11 cellular contexts compared by ENCODE assay signal in genomic region chr6:149953390-149953789, GRCh38. TPM values are rescaled to one million over a fixed set of nuclear protein-coding genes. Genes with fewer than 3 reads are reported as not detected.
DNase-seq lines count a peak whose midpoint lies in the region; ATAC-seq, FAIRE-seq and TF ChIP-seq lines count a peak whose summit lies in the region.
"Not testable (repeated sequence)": the region's sequence is repeated elsewhere in the genome, so short reads cannot be mapped to it uniquely, and the experiment has no call there.
"Had no signal": no experiment of that assay in that cellular context is flagged by ENCODE, and none has a peak within 500 bp of the region (broad histone marks: within the 10 kb centered on the region; RNA-seq: fewer than 3 reads in every experiment).

No MANE protein-coding gene starts in this region.

- not testable (repeated sequence) for H3K36me3 ChIP-seq in K562 (ENCODE audit: control insufficient read depth, insufficient read depth, low read length); endodermal cell (ENCODE audit: control insufficient read depth, insufficient read depth, low read length); right atrium auricular region

- H3K36me3 Mint-ChIP-seq in WTC11; endodermal cell (ENCODE audit: low read depth): not testable (repeated sequence)

- not testable (repeated sequence) for H3K27ac ChIP-seq in K562 (ENCODE audit: extremely low read depth, low read depth, low read length); endodermal cell (ENCODE audit: low read depth, low read length); right atrium auricular region

- not testable (repeated sequence) for H3K79me2 ChIP-seq in K562 (ENCODE audit: control insufficient read depth, insufficient read depth, low read length)

- not testable (repeated sequence) for H3K4me3 ChIP-seq in K562; endodermal cell (ENCODE audit: low read length); right atrium auricular region

- H3K4me1 Mint-ChIP-seq in WTC11, endodermal cell: not testable (repeated sequence)

- not testable (repeated sequence) for H2AFZ ChIP-seq in K562 (ENCODE audit: low read depth, low read length)

- not testable (repeated sequence) for H3K4me1 ChIP-seq in K562 (replicated peaks in 1 of 2; ENCODE audit: control insufficient read depth in 2 of 2, insufficient read depth in 2 of 2, low read length in 2 of 2); endodermal cell (ENCODE audit: control insufficient read depth, insufficient read depth, low read length); right atrium auricular region

- not testable (repeated sequence) for TF ChIP-seq POLR2A in K562 (conservative IDR thresholded peaks at IDR 0.05)

- CTCF ChIA-PET in WTC11 (lab: Charles Lee): interaction anchor here (0.8 to 1.2 kb wide), 2 partner anchors 13 to 115 kb away, joined by 3 read pairs; partner anchors contain the start of gene ULBP3
- CTCF ChIA-PET in K562 (lab: Yijun Ruan, JAX; ENCODE audit: low intra/inter-chr PET ratio): not testable (repeated sequence)

- H3K4me2 ChIP-seq in K562 (ENCODE audit: insufficient read depth, low read length): not testable (repeated sequence)

- not testable (repeated sequence) for H3K9me3 Mint-ChIP-seq in WTC11, endodermal cell

- H3K4me3 Mint-ChIP-seq in WTC11, endodermal cell: not testable (repeated sequence)

- POLR2A ChIA-PET in WTC11 (lab: Charles Lee); K562 (lab: Yijun Ruan, JAX): not testable (repeated sequence)

- peaks cover 15 to 34% of the 10 kb centered on the region in 2 experiments for H3K27me3 ChIP-seq in K562 (ENCODE audit: control insufficient read depth in 2 of 2, insufficient read depth in 2 of 2, low read length in 2 of 2)
- peaks cover 100% of the 10 kb centered on the region for H3K27me3 ChIP-seq in endodermal cell (ENCODE audit: control insufficient read depth, insufficient read depth, low read length, poor library complexity, severe bottlenecking)
- peaks cover 9 to 11% of the 10 kb centered on the region in 2 donors for H3K27me3 ChIP-seq in right atrium auricular region

- TF ChIP-seq CTCF in WTC11 (IDR thresholded peaks at IDR 0.05); K562 (IDR thresholded peaks at IDR 0.05 in 2 of 3, conservative IDR thresholded peaks at IDR 0.05 in 1 of 3; ENCODE audit: insufficient read depth in 2 of 3, low read depth in 1 of 3, low read length in 3 of 3); endodermal cell (conservative IDR thresholded peaks at IDR 0.05); right atrium auricular region (IDR thresholded peaks at IDR 0.05): not testable (repeated sequence)

- in situ Hi-C loops in K562 (cut with MboI): not testable (repeated sequence)

- intact Hi-C loops in K562 (cut with micrococcal nuclease); posterior vena cava (cut with DNase I): not testable (repeated sequence)

- not testable (repeated sequence) for H3K27ac Mint-ChIP-seq in WTC11, endodermal cell

- WGBS in K562 (ENCODE audit: insufficient coverage, low coverage, missing lambda C conversion rate): 0% methylated on average over 2 of the region's 2 CpGs
- WGBS in endodermal cell (ENCODE audit: insufficient coverage in 1 of 2, insufficient read length in 1 of 2), 2 experiments: 44 to 57% methylated on average over 2 of the region's 2 CpGs

- peaks cover 100% of the 10 kb centered on the region for H3K27me3 Mint-ChIP-seq in WTC11 (ENCODE audit: low read depth)
- peaks cover 97% of the 10 kb centered on the region for H3K27me3 Mint-ChIP-seq in endodermal cell (ENCODE audit: insufficient read depth)

- not testable (repeated sequence) for H3K9me1 ChIP-seq in K562 (ENCODE audit: control insufficient read depth, insufficient read depth, low read length)

- not testable (repeated sequence) for BruUV-seq in K562 (replicated peaks; lab: Mats Ljungman, UMichigan)

- DNase-seq in Daoy (ENCODE audit: low read depth) (peak; percentile 57), HT1080 (ENCODE audit: low read depth) (peak; percentile 15), endodermal cell (peak; percentile 42), right atrium auricular region (ENCODE audit: low spot score) (peak; percentile 18), posterior vena cava (ENCODE audit: low spot score) (peak; percentile 9)
- not testable (repeated sequence) for DNase-seq in WTC11 (ENCODE audit: low spot score); K562 (ENCODE audit: extremely low read depth in 1 of 4, low spot score in 3 of 4)

- not testable (repeated sequence) for H3K9ac ChIP-seq in K562 (ENCODE audit: insufficient read depth in 1 of 2, low read depth in 2 of 2, low read length in 2 of 2); endodermal cell (ENCODE audit: extremely low read depth, low read length, poor library complexity, severe bottlenecking)

- not testable (repeated sequence) for H3K9me3 ChIP-seq in K562 (replicated peaks; ENCODE audit: control insufficient read depth, insufficient read depth, low read depth, low read length); endodermal cell (ENCODE audit: control insufficient read depth, low read length); right atrium auricular region

- ATAC-seq in WTC11: peak; percentile 6
- peak; percentile 58 for ATAC-seq in K562

- TF ChIP-seq RAD21 in K562 (CRISPR knock-in tag; conservative IDR thresholded peaks at IDR 0.05 in 1 of 2, IDR thresholded peaks at IDR 0.05 in 1 of 2): not testable (repeated sequence)

- peak; percentile 29 for FAIRE-seq in K562 (lab: Jason Lieb, UNC)

- peak; percentile 17; the same call in 1 of the 2 replicates for TF ChIP-seq EP300 in K562 (IDR thresholded peaks at IDR 0.05; ENCODE audit: low read length)

- not testable (repeated sequence) for H4K20me1 ChIP-seq in K562 (replicated peaks; ENCODE audit: control insufficient read depth, insufficient read depth, low read length)

RNA-seq across cellular contexts. Expression of gene ULBP1, which starts 10.4 kb away (rescaled TPM):
- 1.2 and 1.6 TPM in 2 replicates for total RNA-seq in Daoy (2014; rRNA removed; shearing (Covaris generic))
- not detected in 2 replicates for total RNA-seq in HT1080 (2014; rRNA removed; shearing (Covaris generic))
- polyA plus RNA-seq in HT1080 (2015; cell fraction: cytosol; rRNA removed): 0.05 TPM in 1 of 2 replicates, not detected in the other
- not detected in 2 replicates for polyA plus RNA-seq in HT1080 (2015; cell fraction: nucleus; rRNA removed)
- 0.64 to 0.81 TPM (median 0.64 TPM) in 3 replicates for total RNA-seq in WTC11 (2021)
- 2.2 and 5.9 TPM in 2 replicates for total RNA-seq in K562 (2011; cell fraction: chromatin; rRNA removed; ENCODE audit: low replicate concordance)
- 1.8 and 2.1 TPM in 2 replicates for total RNA-seq in K562 (2011; cell fraction: nucleolus; rRNA removed)
- 2.8 and 3.3 TPM in 2 replicates for total RNA-seq in K562 (2011; cell fraction: nucleoplasm; rRNA removed)
- 1.5 and 1.8 TPM in 2 replicates for total RNA-seq in K562 (2014; rRNA removed)
- 2.5 and 3.4 TPM in 2 replicates for total RNA-seq in K562 (2014; rRNA removed; fragmentation: Illumina TruSeq; extraction: Trizol)
- total RNA-seq in K562 (2015; rRNA removed; fragmentation: Illumina TruSeq; extraction: Trizol): 0.26 and 0.33 TPM in 2 replicates
- total RNA-seq in K562 (2021): 2.7 and 3.5 TPM in 2 replicates
- 1.1 and 1.3 TPM in 2 replicates for polyA plus RNA-seq in K562 (2011; rRNA removed)
- 0.40 and 0.91 TPM in 2 replicates for polyA plus RNA-seq in K562 (2011; cell fraction: cytosol; rRNA removed)
- polyA plus RNA-seq in K562 (2011; cell fraction: nucleus; rRNA removed): 1.0 and 1.5 TPM in 2 replicates
- polyA plus RNA-seq in K562 (2012): 1.3 and 14.7 TPM in 2 replicates
- polyA plus RNA-seq in K562 (2014; fragmentation: Illumina TruSeq; extraction: Trizol): 4.9 and 6.0 TPM in 2 replicates
- polyA plus RNA-seq in K562 (2014; fragmentation: Nextera tagmentation; extraction: Ambion mirVana): 1 to 10 TPM; 1.2 to 2.5 TPM
- 2.7 and 3.3 TPM in 2 replicates for polyA plus RNA-seq in K562 (2014; rRNA removed)
- polyA minus RNA-seq in K562 (2011; rRNA and poly(A)+ RNA removed): 0.67 and 0.99 TPM in 2 replicates
- polyA minus RNA-seq in K562 (2011; cell fraction: cytosol; rRNA and poly(A)+ RNA removed): 0.38 TPM in 1 of 2 replicates, not detected in the other
- polyA minus RNA-seq in K562 (2011; cell fraction: nucleus; rRNA and poly(A)+ RNA removed): 0.81 and 1.4 TPM in 2 replicates
- total RNA-seq in endodermal cell: under 1 TPM; 0.31 to 0.55 TPM
- 4.0 TPM for polyA plus RNA-seq in endodermal cell (2013, experiment 1 of 2)
- 2.5 TPM for polyA plus RNA-seq in endodermal cell (2013, experiment 2 of 2)
- under 1 TPM; 0.11 to 0.31 TPM for total RNA-seq in right atrium auricular region
- under 1 TPM in 1 of 2 donors, not detected in 1; 0.19 TPM for total RNA-seq in posterior vena cava
- polyA plus RNA-seq: CD4-positive, CD25-positive, alpha-beta regulatory T cell had no signal

RNA-seq across cellular contexts. Expression of gene ULBP2, which starts 11.6 kb away (rescaled TPM):
- 42.6 and 53.7 TPM in 2 replicates for total RNA-seq in Daoy (2014; rRNA removed; shearing (Covaris generic))
- 11.6 and 12.2 TPM in 2 replicates for total RNA-seq in HT1080 (2014; rRNA removed; shearing (Covaris generic))
- polyA plus RNA-seq in HT1080 (2015; cell fraction: cytosol; rRNA removed): 22.5 and 23.9 TPM in 2 replicates
- polyA plus RNA-seq in HT1080 (2015; cell fraction: nucleus; rRNA removed): 24.8 and 25.7 TPM in 2 replicates
- 0.13 to 0.23 TPM in 2 of 3 replicates, not detected in the other for total RNA-seq in WTC11 (2021)
- 6.3 and 10.4 TPM in 2 replicates for total RNA-seq in K562 (2011; cell fraction: chromatin; rRNA removed; ENCODE audit: low replicate concordance)
- 8.3 and 12.7 TPM in 2 replicates for total RNA-seq in K562 (2011; cell fraction: nucleolus; rRNA removed)
- total RNA-seq in K562 (2011; cell fraction: nucleoplasm; rRNA removed): 13.1 and 13.4 TPM in 2 replicates
- 0.50 and 0.57 TPM in 2 replicates for total RNA-seq in K562 (2014; rRNA removed)
- total RNA-seq in K562 (2014; rRNA removed; fragmentation: Illumina TruSeq; extraction: Trizol): 0.96 and 1.2 TPM in 2 replicates
- 0.60 and 0.83 TPM in 2 replicates for total RNA-seq in K562 (2015; rRNA removed; fragmentation: Illumina TruSeq; extraction: Trizol)
- 0.78 and 1.2 TPM in 2 replicates for total RNA-seq in K562 (2021)
- 2.7 and 5.3 TPM in 2 replicates for polyA plus RNA-seq in K562 (2011; rRNA removed)
- polyA plus RNA-seq in K562 (2011; cell fraction: cytosol; rRNA removed): 2.6 and 5.2 TPM in 2 replicates
- polyA plus RNA-seq in K562 (2011; cell fraction: nucleus; rRNA removed): 1.4 and 3.5 TPM in 2 replicates
- 1.2 and 4.7 TPM in 2 replicates for polyA plus RNA-seq in K562 (2012)
- polyA plus RNA-seq in K562 (2014; fragmentation: Illumina TruSeq; extraction: Trizol): 1.8 and 2.4 TPM in 2 replicates
- polyA plus RNA-seq in K562 (2014; fragmentation: Nextera tagmentation; extraction: Ambion mirVana): 1 to 10 TPM; 3.2 to 4.1 TPM
- polyA plus RNA-seq in K562 (2014; rRNA removed): 1.1 TPM in 2 replicates
- 1.4 and 2.9 TPM in 2 replicates for polyA minus RNA-seq in K562 (2011; rRNA and poly(A)+ RNA removed)
- 0.86 TPM in 1 of 2 replicates, not detected in the other for polyA minus RNA-seq in K562 (2011; cell fraction: cytosol; rRNA and poly(A)+ RNA removed)
- 0.22 and 0.27 TPM in 2 replicates for polyA minus RNA-seq in K562 (2011; cell fraction: nucleus; rRNA and poly(A)+ RNA removed)
- under 1 TPM in 1 of 2 donors, not detected in 1; 0.20 TPM for total RNA-seq in endodermal cell
- polyA plus RNA-seq in endodermal cell (2013, experiment 1 of 2): 0.78 TPM
- polyA plus RNA-seq in endodermal cell (2013, experiment 2 of 2): 0.58 TPM
- 1 to 10 TPM in 1 of 2 donors, under 1 TPM in 1; 0.82 to 2.4 TPM for total RNA-seq in right atrium auricular region
- total RNA-seq in posterior vena cava: under 1 TPM; 0.43 to 0.51 TPM
- total RNA-seq: H9, HepG2 had no signal
- polyA plus RNA-seq: HepG2 had no signal

RNA-seq across cellular contexts. Expression of gene RAET1G, which starts 30.5 kb away (rescaled TPM):
- total RNA-seq in Daoy (2014; rRNA removed; shearing (Covaris generic)): 0.27 and 0.86 TPM in 2 replicates
- 1.6 and 2.4 TPM in 2 replicates for total RNA-seq in HT1080 (2014; rRNA removed; shearing (Covaris generic))
- polyA plus RNA-seq in HT1080 (2015; cell fraction: cytosol; rRNA removed): 0.37 and 0.81 TPM in 2 replicates
- 0.13 and 0.73 TPM in 2 replicates for polyA plus RNA-seq in HT1080 (2015; cell fraction: nucleus; rRNA removed)
- total RNA-seq in WTC11 (2021) (not detected in 3 replicates), K562 (2014; rRNA removed) (not detected in 2 replicates), K562 (2014; rRNA removed; fragmentation: Illumina TruSeq; extraction: Trizol) (not detected in 2 replicates), K562 (2015; rRNA removed; fragmentation: Illumina TruSeq; extraction: Trizol) (not detected in 2 replicates), K562 (2021) (not detected in 2 replicates), endodermal cell (not detected), right atrium auricular region (1 to 10 TPM; 1.5 to 1.6 TPM), posterior vena cava (under 1 TPM in 1 of 2 donors, not detected in 1; 0.74 TPM)
- not detected in 2 replicates for total RNA-seq in K562 (2011; cell fraction: chromatin; rRNA removed; ENCODE audit: low replicate concordance)
- total RNA-seq in K562 (2011; cell fraction: nucleolus; rRNA removed): not detected in 2 replicates
- 0.61 TPM in 1 of 2 replicates, not detected in the other for total RNA-seq in K562 (2011; cell fraction: nucleoplasm; rRNA removed)
- polyA plus RNA-seq in K562 (2011; rRNA removed) (0.11 TPM in 1 of 2 replicates, not detected in the other), K562 (2014; fragmentation: Illumina TruSeq; extraction: Trizol) (not detected in 2 replicates), K562 (2014; fragmentation: Nextera tagmentation; extraction: Ambion mirVana) (not detected), K562 (2014; rRNA removed) (not detected in 2 replicates)
- polyA plus RNA-seq in K562 (2011; cell fraction: cytosol; rRNA removed): 0.13 TPM in 1 of 2 replicates, not detected in the other
- 0.16 TPM in 1 of 2 replicates, not detected in the other for polyA plus RNA-seq in K562 (2011; cell fraction: nucleus; rRNA removed)
- polyA plus RNA-seq in K562 (2012): 0.07 TPM in 1 of 2 replicates, not detected in the other
- polyA minus RNA-seq in K562 (2011; rRNA and poly(A)+ RNA removed): not detected in 2 replicates
- not detected in 2 replicates for polyA minus RNA-seq in K562 (2011; cell fraction: cytosol; rRNA and poly(A)+ RNA removed)
- polyA minus RNA-seq in K562 (2011; cell fraction: nucleus; rRNA and poly(A)+ RNA removed): not detected in 2 replicates
- not detected for polyA plus RNA-seq in endodermal cell (2013, experiment 1 of 2)
- polyA plus RNA-seq in endodermal cell (2013, experiment 2 of 2): not detected
- total RNA-seq: H9, HepG2 had no signal
- polyA plus RNA-seq: CD4-positive, CD25-positive, alpha-beta regulatory T cell; HepG2 had no signal

RNA-seq across cellular contexts. Expression of gene RAET1E, which starts 55.5 kb away (rescaled TPM):
- 1.4 and 4.1 TPM in 2 replicates for total RNA-seq in Daoy (2014; rRNA removed; shearing (Covaris generic))
- 11.3 and 14.6 TPM in 2 replicates for total RNA-seq in HT1080 (2014; rRNA removed; shearing (Covaris generic))
- polyA plus RNA-seq in HT1080 (2015; cell fraction: cytosol; rRNA removed): 3.6 and 4.1 TPM in 2 replicates
- polyA plus RNA-seq in HT1080 (2015; cell fraction: nucleus; rRNA removed): 6.4 and 8.5 TPM in 2 replicates
- not detected in 3 replicates for total RNA-seq in WTC11 (2021)
- total RNA-seq in K562 (2011; cell fraction: chromatin; rRNA removed; ENCODE audit: low replicate concordance): not detected in 2 replicates
- not detected in 2 replicates for total RNA-seq in K562 (2011; cell fraction: nucleolus; rRNA removed)
- not detected in 2 replicates for total RNA-seq in K562 (2011; cell fraction: nucleoplasm; rRNA removed)
- not detected in 2 replicates for total RNA-seq in K562 (2014; rRNA removed)
- total RNA-seq in K562 (2014; rRNA removed; fragmentation: Illumina TruSeq; extraction: Trizol): not detected in 2 replicates
- not detected in 2 replicates for total RNA-seq in K562 (2015; rRNA removed; fragmentation: Illumina TruSeq; extraction: Trizol)
- not detected in 2 replicates for total RNA-seq in K562 (2021)
- not detected in 2 replicates for polyA plus RNA-seq in K562 (2011; rRNA removed)
- polyA plus RNA-seq in K562 (2011; cell fraction: cytosol; rRNA removed): 0.01 and 0.18 TPM in 2 replicates
- 0.24 TPM in 1 of 2 replicates, not detected in the other for polyA plus RNA-seq in K562 (2011; cell fraction: nucleus; rRNA removed)
- polyA plus RNA-seq in K562 (2012): not detected in 2 replicates
- not detected in 2 replicates for polyA plus RNA-seq in K562 (2014; fragmentation: Illumina TruSeq; extraction: Trizol)
- polyA plus RNA-seq in K562 (2014; fragmentation: Nextera tagmentation; extraction: Ambion mirVana): not detected
- polyA plus RNA-seq in K562 (2014; rRNA removed): not detected in 2 replicates
- polyA minus RNA-seq in K562 (2011; rRNA and poly(A)+ RNA removed): not detected in 2 replicates
- not detected in 2 replicates for polyA minus RNA-seq in K562 (2011; cell fraction: cytosol; rRNA and poly(A)+ RNA removed)
- polyA minus RNA-seq in K562 (2011; cell fraction: nucleus; rRNA and poly(A)+ RNA removed): 0.11 and 0.13 TPM in 2 replicates
- total RNA-seq in endodermal cell: not detected
- not detected for polyA plus RNA-seq in endodermal cell (2013, experiment 1 of 2)
- polyA plus RNA-seq in endodermal cell (2013, experiment 2 of 2): not detected
- total RNA-seq in right atrium auricular region: 1 to 10 TPM in 1 of 2 donors, under 1 TPM in 1; 0.52 to 4.3 TPM
- total RNA-seq in posterior vena cava: 1 to 10 TPM in 1 of 2 donors, not detected in 1; 1.6 TPM
- total RNA-seq: Calu3; CD4-positive, CD25-positive, alpha-beta regulatory T cell; H9; HepG2 had no signal
- polyA plus RNA-seq: CD4-positive, CD25-positive, alpha-beta regulatory T cell; HepG2 had no signal
